ENCODE assay signal across 2 cellular contexts in the genomic region with DNA sequence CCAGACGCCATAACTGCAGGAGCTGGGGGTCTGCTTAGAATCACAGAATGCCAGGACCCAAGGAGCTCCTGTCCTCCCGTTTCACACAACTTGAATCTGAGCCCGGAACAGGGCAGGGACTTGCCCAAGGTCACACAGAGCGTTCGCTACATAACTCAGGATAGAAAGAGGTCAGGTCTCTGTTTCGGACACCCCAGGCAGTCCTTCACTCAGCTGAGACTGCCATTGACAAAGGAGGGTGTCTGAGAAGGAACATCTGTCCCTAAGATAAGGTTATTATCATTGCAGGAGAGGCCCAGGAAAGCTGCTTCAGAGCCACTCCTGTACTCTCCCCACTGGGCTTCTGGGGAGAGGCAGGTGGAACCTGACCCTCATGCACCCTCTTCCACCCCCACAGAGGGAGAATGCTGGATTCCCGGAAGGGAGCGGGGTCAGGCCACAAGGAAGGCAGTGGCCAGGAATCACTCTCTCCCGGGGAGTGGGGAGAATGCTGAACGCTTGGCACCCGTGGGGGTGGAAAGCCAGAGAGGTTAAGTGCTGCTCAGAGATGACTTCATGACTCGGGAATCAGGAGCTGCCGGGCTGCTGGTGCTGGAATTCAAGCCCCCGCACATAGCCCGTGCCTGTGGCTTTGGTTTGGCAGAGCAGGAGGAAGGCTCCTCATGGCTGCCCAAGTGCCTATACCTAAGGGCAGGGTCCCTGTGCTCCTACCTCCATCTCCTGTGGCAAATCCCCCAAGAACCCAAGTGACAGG.
TF ChIP-seq lines count a peak whose summit lies in the region.

No MANE protein-coding gene starts in this region.

TF ChIP-seq in IMR-90, 13 proteins besides CTCF, POLR2A, EP300 and RAD21:
- TF ChIP-seq CEBPB (IDR thresholded peaks at IDR 0.05; ENCODE audit: low read depth, low read length): no peak
- TF ChIP-seq NFE2L2 (IDR thresholded peaks at IDR 0.05; ENCODE audit: low read depth, low read length): peak; percentile 15; the same call in 1 of the 2 replicates
- TF ChIP-seq MAZ (IDR thresholded peaks at IDR 0.05; ENCODE audit: borderline replicate concordance, low read depth, low read length): peak; percentile 64
- TF ChIP-seq, protein P1, sequence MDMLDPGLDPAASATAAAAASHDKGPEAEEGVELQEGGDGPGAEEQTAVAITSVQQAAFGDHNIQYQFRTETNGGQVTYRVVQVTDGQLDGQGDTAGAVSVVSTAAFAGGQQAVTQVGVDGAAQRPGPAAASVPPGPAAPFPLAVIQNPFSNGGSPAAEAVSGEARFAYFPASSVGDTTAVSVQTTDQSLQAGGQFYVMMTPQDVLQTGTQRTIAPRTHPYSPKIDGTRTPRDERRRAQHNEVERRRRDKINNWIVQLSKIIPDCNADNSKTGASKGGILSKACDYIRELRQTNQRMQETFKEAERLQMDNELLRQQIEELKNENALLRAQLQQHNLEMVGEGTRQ (IDR thresholded peaks at IDR 0.05; ENCODE audit: low read depth, low read length): no peak
- peak; percentile 72 for TF ChIP-seq FOS (IDR thresholded peaks at IDR 0.05; ENCODE audit: low read depth, low read length)
- no peak for TF ChIP-seq SMC3 (IDR thresholded peaks at IDR 0.05; ENCODE audit: low read depth, low read length)
- TF ChIP-seq MAFK (IDR thresholded peaks at IDR 0.05; ENCODE audit: low read depth, low read length): no peak; the same call in 1 of the 2 replicates
- TF ChIP-seq RCOR1 (IDR thresholded peaks at IDR 0.05; ENCODE audit: insufficient replicate concordance, low read length): no peak
- TF ChIP-seq MXI1 (IDR thresholded peaks at IDR 0.05; ENCODE audit: borderline replicate concordance, low read depth, low read length): no peak
- TF ChIP-seq BHLHE40 (IDR thresholded peaks at IDR 0.05; ENCODE audit: low read depth, low read length): peak; percentile 99
- no peak for TF ChIP-seq CHD1 (IDR thresholded peaks at IDR 0.05; ENCODE audit: low read depth, low read length)
- TF ChIP-seq RFX5 (IDR thresholded peaks at IDR 0.05; ENCODE audit: low read depth, low read length): no peak
- TF ChIP-seq, protein P2, sequence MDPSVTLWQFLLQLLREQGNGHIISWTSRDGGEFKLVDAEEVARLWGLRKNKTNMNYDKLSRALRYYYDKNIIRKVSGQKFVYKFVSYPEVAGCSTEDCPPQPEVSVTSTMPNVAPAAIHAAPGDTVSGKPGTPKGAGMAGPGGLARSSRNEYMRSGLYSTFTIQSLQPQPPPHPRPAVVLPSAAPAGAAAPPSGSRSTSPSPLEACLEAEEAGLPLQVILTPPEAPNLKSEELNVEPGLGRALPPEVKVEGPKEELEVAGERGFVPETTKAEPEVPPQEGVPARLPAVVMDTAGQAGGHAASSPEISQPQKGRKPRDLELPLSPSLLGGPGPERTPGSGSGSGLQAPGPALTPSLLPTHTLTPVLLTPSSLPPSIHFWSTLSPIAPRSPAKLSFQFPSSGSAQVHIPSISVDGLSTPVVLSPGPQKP (IDR thresholded peaks at IDR 0.05; ENCODE audit: borderline replicate concordance, low read depth, low read length): no peak
TF ChIP-seq in IMR-90: peak in this region for 4.

TF ChIP-seq in liver, 16 proteins besides CTCF, POLR2A, EP300 and RAD21:
- TF ChIP-seq NR2F2 (IDR thresholded peaks at IDR 0.05) (peak; percentile 27), SP1 (IDR thresholded peaks at IDR 0.05) (peak; percentile 10), REST (IDR thresholded peaks at IDR 0.05) (no peak), FOXA2 (IDR thresholded peaks at IDR 0.05) (no peak), HNF4A (conservative IDR thresholded peaks at IDR 0.05) (no peak), EGR1 (IDR thresholded peaks at IDR 0.05; ENCODE audit: low read depth in 2 of 2) (peak in 1 of 2 donors; percentile 53), ATF3 (IDR thresholded peaks at IDR 0.05) (peak; percentile 2), FOXA1 (IDR thresholded peaks at IDR 0.05) (no peak), HNF4G (IDR thresholded peaks at IDR 0.05) (no peak), ZBTB33 (IDR thresholded peaks at IDR 0.05) (no peak), TAF1 (conservative IDR thresholded peaks at IDR 0.05) (no peak), MAX (IDR thresholded peaks at IDR 0.05) (no peak), YY1 (IDR thresholded peaks at IDR 0.05) (peak; percentile 14), GABPA (IDR thresholded peaks at IDR 0.05 in 1 of 2, conservative IDR thresholded peaks at IDR 0.05 in 1 of 2) (no peak), RXRA (IDR thresholded peaks at IDR 0.05) (peak; percentile 52 to 53), JUND (IDR thresholded peaks at IDR 0.05) (peak in 1 of 2 donors; percentile 4)
